In genomic region chr3:192331749-192332385, GRCh38 we compare ENCODE assay signal across 10 cellular contexts.
DNase-seq lines count a peak whose midpoint lies in the region; ATAC-seq and TF ChIP-seq lines count a peak whose summit lies in the region.
"Had no signal": no experiment of that assay in that cellular context is flagged by ENCODE, and none has a peak within 500 bp of the region (broad histone marks: within the 10 kb centered on the region; RNA-seq: fewer than 3 reads in every experiment).

No MANE protein-coding gene starts in this region.

- no peaks in the 10 kb centered on the region for H3K9me3 Mint-ChIP-seq in activated naive CD4-positive, alpha-beta T cell treated with anti-CD3 and anti-CD28 coated beads, Interleukin-2, amount 10 ng/mL, durations not matched to agents 7 days and 5 days

- no peaks in the 10 kb centered on the region for H3K27me3 Mint-ChIP-seq in activated naive CD4-positive, alpha-beta T cell treated with anti-CD3 and anti-CD28 coated beads, Interleukin-2, amount 10 ng/mL, durations not matched to agents 7 days and 5 days

- no peak for DNase-seq in activated naive CD4-positive, alpha-beta T cell treated with anti-CD3 and anti-CD28 coated beads, Interleukin-2, amount 10 ng/mL, durations not matched to agents 7 days and 5 days
- DNase-seq in activated naive CD4-positive, alpha-beta T cell treated with Interleukin-2 at 50 U/mL for 16 hours: no peak
- DNase-seq in right lobe of liver (no peak), nucleus accumbens (lab: John Stamatoyannopoulos, UW) (no peak), pons (ENCODE audit: low spot score) (no peak)
- DNase-seq in stimulated activated naive CD4-positive, alpha-beta T cell (lab: John Stamatoyannopoulos, UW): no peak
- DNase-seq: amniotic stem cell, retina had no signal

- peaks cover 21% of the 10 kb centered on the region for H3K4me1 Mint-ChIP-seq in activated naive CD4-positive, alpha-beta T cell treated with anti-CD3 and anti-CD28 coated beads, Interleukin-2, amount 10 ng/mL, durations not matched to agents 7 days and 5 days

- intact Hi-C loops in right lobe of liver (cut with DNase I): no loop called here

- H3K4me1 ChIP-seq in Loucy (ENCODE audit: insufficient read depth, low read length, poor library complexity, severe bottlenecking) (no peaks in the 10 kb centered on the region), right lobe of liver (no peaks in the 10 kb centered on the region)

- H2AFZ ChIP-seq in Loucy (ENCODE audit: low read length): peak overlapping the region; percentile 68; the same call in 1 of the 2 replicates

- H4K20me1 ChIP-seq in Loucy (ENCODE audit: insufficient read depth, low read length, poor library complexity, severe bottlenecking): no peaks in the 10 kb centered on the region

- no peak for TF ChIP-seq POLR2A in right lobe of liver (IDR thresholded peaks at IDR 0.05)

- no peaks in the 10 kb centered on the region for H3K36me3 Mint-ChIP-seq in activated naive CD4-positive, alpha-beta T cell treated with anti-CD3 and anti-CD28 coated beads, Interleukin-2, amount 10 ng/mL, durations not matched to agents 7 days and 5 days

- H3K9ac ChIP-seq in Loucy (ENCODE audit: low read depth, low read length, poor library complexity, severe bottlenecking): no peak overlapping the region

- ATAC-seq in GM21423 (IDR thresholded peaks at IDR 0.05; ENCODE audit: unreplicated experiment) (peak; percentile 77), right lobe of liver (peak; percentile 65 to 84 (median 70))

- H3K9me3 ChIP-seq in Loucy (ENCODE audit: insufficient read depth, low read depth, low read length) (no peaks in the 10 kb centered on the region), right lobe of liver (no peaks in the 10 kb centered on the region)

- CTCF ChIA-PET in activated naive CD4-positive, alpha-beta T cell treated with anti-CD3 and anti-CD28 coated beads, Interleukin-2, amount 10 ng/mL, durations not matched to agents 7 days and 5 days (lab: Charles Lee): interaction anchor here (1.2 kb wide), 1 partner anchor 113 kb away, joined by 5 read pairs; no protein-coding TSS in a partner anchor

- WGBS in right lobe of liver (ENCODE audit: insufficient coverage, low coverage, low lambda C conversion rate, missing lambda C conversion rate): 17% methylated on average over 3 of the region's 3 CpGs

- no peak overlapping the region for H3K27ac ChIP-seq in right lobe of liver

- peak overlapping the region; percentile 53 for H3K4me3 ChIP-seq in Loucy (ENCODE audit: low read length, poor library complexity, severe bottlenecking)
- peak overlapping the region; percentile 9 to 37 (median 28) for H3K4me3 ChIP-seq in right lobe of liver

- H3K9me2 ChIP-seq in Loucy (replicated peaks; ENCODE audit: low read depth, low read length): no peaks in the 10 kb centered on the region

- H3K79me2 ChIP-seq in Loucy (ENCODE audit: insufficient read depth, low read length): no peaks in the 10 kb centered on the region

- peak overlapping the region; percentile 76 for H3K27ac Mint-ChIP-seq in activated naive CD4-positive, alpha-beta T cell treated with anti-CD3 and anti-CD28 coated beads, Interleukin-2, amount 10 ng/mL, durations not matched to agents 7 days and 5 days

- H3K4me3 Mint-ChIP-seq in activated naive CD4-positive, alpha-beta T cell treated with anti-CD3 and anti-CD28 coated beads, Interleukin-2, amount 10 ng/mL, durations not matched to agents 7 days and 5 days: peak overlapping the region; percentile 59

- H3F3A ChIP-seq in Loucy (ENCODE audit: low read depth): no peaks in the 10 kb centered on the region

- H3K27me3 ChIP-seq in Loucy (ENCODE audit: insufficient read depth, low read length, poor library complexity, severe bottlenecking) (no peaks in the 10 kb centered on the region), right lobe of liver (no peaks in the 10 kb centered on the region)

- H3K36me3 ChIP-seq in Loucy (ENCODE audit: insufficient read depth, low read length) (no peaks in the 10 kb centered on the region), right lobe of liver (no peaks in the 10 kb centered on the region)

- H3K4me2 ChIP-seq in Loucy (ENCODE audit: low read depth, low read length, poor library complexity, severe bottlenecking): peak overlapping the region; percentile 60

- TF ChIP-seq CTCF in Loucy (conservative IDR thresholded peaks at IDR 0.05; ENCODE audit: low read length) (no peak), right lobe of liver (IDR thresholded peaks at IDR 0.05) (no peak)
